1 cellular context compared by ENCODE assay signal in genomic region chr3:169812124-169812843, GRCh38.
TF ChIP-seq lines count a peak whose summit lies in the region.

No MANE protein-coding gene starts in this region.

TF ChIP-seq in neural cell, 6 proteins besides CTCF, POLR2A, EP300 and RAD21:
- TF ChIP-seq TAF1 (IDR thresholded peaks at IDR 0.05; ENCODE audit: low read depth) (no peak), SMC3 (conservative IDR thresholded peaks at IDR 0.05; ENCODE audit: poor library complexity) (no peak), MXI1 (conservative IDR thresholded peaks at IDR 0.05; ENCODE audit: poor library complexity, severe bottlenecking) (no peak), POLR2AphosphoS5 (IDR thresholded peaks at IDR 0.05) (no peak), EZH2 (IDR thresholded peaks at IDR 0.05; ENCODE audit: borderline replicate concordance, insufficient read depth, low read length, poor library complexity, severe bottlenecking) (no peak), REST (IDR thresholded peaks at IDR 0.05; ENCODE audit: borderline replicate concordance) (no peak)
